ENCODE assay signal across 1 cellular context in the genomic region with DNA sequence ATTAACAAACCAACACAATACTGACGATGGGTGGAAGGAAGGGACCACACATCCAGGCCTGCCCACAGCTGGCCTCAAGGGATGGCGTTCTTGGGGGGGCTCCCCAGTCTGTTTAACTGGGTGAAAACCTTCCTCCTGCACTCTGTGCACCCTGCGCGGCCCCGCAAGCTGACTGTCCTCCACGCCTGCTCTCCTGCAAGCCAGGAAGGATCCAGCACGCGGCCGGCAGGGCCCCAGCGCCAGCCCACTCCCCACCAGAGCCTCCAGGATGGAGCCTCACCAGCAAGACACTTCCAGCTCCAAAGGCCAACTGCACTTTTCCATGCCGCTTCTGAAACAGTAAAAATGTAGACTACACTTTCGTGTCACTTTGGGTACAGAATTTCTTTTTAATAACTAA.
TF ChIP-seq lines count a peak whose summit lies in the region.

No MANE protein-coding gene starts in this region.

TF ChIP-seq in WTC11, 78 proteins besides CTCF, POLR2A, EP300 and RAD21 (continued from another document):
- TF ChIP-seq, protein P1, sequence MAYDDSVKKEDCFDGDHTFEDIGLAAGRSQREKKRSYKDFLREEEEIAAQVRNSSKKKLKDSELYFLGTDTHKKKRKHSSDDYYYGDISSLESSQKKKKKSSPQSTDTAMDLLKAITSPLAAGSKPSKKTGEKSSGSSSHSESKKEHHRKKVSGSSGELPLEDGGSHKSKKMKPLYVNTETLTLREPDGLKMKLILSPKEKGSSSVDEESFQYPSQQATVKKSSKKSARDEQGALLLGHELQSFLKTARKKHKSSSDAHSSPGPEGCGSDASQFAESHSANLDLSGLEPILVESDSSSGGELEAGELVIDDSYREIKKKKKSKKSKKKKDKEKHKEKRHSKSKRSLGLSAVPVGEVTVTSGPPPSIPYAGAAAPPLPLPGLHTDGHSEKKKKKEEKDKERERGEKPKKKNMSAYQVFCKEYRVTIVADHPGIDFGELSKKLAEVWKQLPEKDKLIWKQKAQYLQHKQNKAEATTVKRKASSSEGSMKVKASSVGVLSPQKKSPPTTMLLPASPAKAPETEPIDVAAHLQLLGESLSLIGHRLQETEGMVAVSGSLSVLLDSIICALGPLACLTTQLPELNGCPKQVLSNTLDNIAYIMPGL (CRISPR knock-in tag; IDR thresholded peaks at IDR 0.05): no peak
- TF ChIP-seq, protein P2, sequence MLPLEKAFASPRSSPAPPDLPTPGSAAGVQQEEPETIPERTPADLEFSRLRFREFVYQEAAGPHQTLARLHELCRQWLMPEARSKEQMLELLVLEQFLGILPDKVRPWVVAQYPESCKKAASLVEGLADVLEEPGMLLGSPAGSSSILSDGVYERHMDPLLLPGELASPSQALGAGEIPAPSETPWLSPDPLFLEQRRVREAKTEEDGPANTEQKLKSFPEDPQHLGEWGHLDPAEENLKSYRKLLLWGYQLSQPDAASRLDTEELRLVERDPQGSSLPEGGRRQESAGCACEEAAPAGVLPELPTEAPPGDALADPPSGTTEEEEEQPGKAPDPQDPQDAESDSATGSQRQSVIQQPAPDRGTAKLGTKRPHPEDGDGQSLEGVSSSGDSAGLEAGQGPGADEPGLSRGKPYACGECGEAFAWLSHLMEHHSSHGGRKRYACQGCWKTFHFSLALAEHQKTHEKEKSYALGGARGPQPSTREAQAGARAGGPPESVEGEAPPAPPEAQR (CRISPR knock-in tag; IDR thresholded peaks at IDR 0.05): no peak
